ENCODE assay signal across 8 cellular contexts in the genomic region with DNA sequence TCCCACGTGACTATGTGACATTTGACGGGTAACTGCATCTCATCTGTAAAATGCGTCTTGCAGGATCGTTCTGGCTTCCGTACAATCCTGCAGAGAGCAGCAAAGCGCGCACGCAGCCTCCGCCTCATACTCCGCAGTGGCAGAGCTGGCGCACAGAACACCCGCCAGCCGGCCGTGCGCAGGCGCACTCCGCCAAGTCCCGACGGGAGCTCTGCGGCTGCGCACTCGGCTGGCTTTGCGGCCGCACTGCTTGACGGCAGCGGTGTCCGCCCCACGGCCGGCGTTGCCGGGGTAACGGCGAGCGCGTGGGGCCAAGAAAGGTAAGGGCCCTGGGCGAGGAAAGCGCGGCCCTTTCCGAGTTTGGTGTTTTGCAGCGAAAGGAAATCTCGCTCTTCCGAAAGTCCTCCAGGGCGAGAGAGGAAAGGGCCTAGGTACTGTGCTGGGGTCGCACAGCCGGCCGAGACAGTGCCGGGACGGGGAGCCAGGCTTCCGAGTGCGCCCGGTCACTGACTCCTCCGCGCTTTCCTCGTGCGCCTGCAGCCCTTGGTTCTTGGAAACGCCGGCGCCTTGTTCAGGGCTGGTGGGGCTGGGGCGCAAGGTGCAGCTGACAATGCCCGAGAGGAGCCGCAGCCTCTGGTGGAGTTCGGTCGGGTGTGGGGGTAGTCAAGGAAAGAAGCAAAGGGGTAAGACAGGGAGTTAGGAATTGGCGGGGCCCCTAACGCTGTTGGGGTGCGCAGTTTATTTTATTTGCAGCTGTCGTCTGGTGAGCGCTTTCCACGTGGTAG. TPM values are rescaled to one million over a fixed set of nuclear protein-coding genes. Genes with fewer than 3 reads are reported as not detected.
A peak's percentile ranks its signal among the peaks of the same experiment; 100 is the strongest.
DNase-seq lines count a peak whose midpoint lies in the region; ATAC-seq and TF ChIP-seq lines count a peak whose summit lies in the region.

Gene TSEN2 (plus strand): TSS at position 283 of the 785 bp plus-strand sequence. CDS start 5,321 bp downstream, outside the sequence.

- H3K79me2 ChIP-seq in SK-N-SH (ENCODE audit: insufficient read depth), result peaks cover 31% of the 10 kb centered on the region

- H3K36me3 ChIP-seq in SK-N-SH (replicated peaks in 1 of 2; ENCODE audit: control insufficient read depth in 1 of 2, insufficient read depth in 2 of 2, low read length in 1 of 2) (peaks cover 12 to 13% of the 10 kb centered on the region in 2 experiments), suprapubic skin (no peaks in the 10 kb centered on the region)

- TF ChIP-seq POLR2A in GM10847 (IDR thresholded peaks at IDR 0.05; ENCODE audit: extremely low read depth, insufficient read length) (peak; percentile 87), suprapubic skin (IDR thresholded peaks at IDR 0.05) (peak in 1 of 2 donors; percentile 62)

- H3K27ac ChIP-seq in SK-N-SH (ENCODE audit: low read depth in 2 of 2, low read length in 1 of 2) (peak within 1 kb of the TSS; percentile 57 to 84; a peak in 3 of 4 replicates), suprapubic skin (peak within 1 kb of the TSS; percentile 85)

- H4K20me1 ChIP-seq in SK-N-SH (ENCODE audit: insufficient read depth), result no peaks in the 10 kb centered on the region

- peak; percentile 95 for DNase-seq in NCI-H1092 (lab: John Stamatoyannopoulos, UW)
- DNase-seq in SK-N-SH, result peak; percentile 99
- peak; percentile 94 for DNase-seq in activated naive CD4-positive, alpha-beta T cell treated with anti-CD3 and anti-CD28 coated beads, Interleukin-2, amount 50 U/mL, for 16 hours
- DNase-seq in glomerular endothelial cell (ENCODE audit: extremely low read depth, low read depth, low spot score), result peak; percentile 61
- peak; percentile 87 for DNase-seq in occipital lobe (lab: John Stamatoyannopoulos, UW)
- peak; percentile 92 to 94 for DNase-seq in suprapubic skin (ENCODE audit: low spot score in 2 of 2)

- H3F3A ChIP-seq in SK-N-SH (replicated peaks; ENCODE audit: insufficient read depth), result peaks cover 3% of the 10 kb centered on the region

- peak within 1 kb of the TSS; percentile 90 for H2AFZ ChIP-seq in SK-N-SH (ENCODE audit: low read depth)

- no peaks in the 10 kb centered on the region for H3K9me2 ChIP-seq in SK-N-SH

- H3K27me3 ChIP-seq in SK-N-SH (ENCODE audit: insufficient read depth) (no peaks in the 10 kb centered on the region), suprapubic skin (no peaks in the 10 kb centered on the region)

- peak; percentile 58 for TF ChIP-seq RAD21 in SK-N-SH (IDR thresholded peaks at IDR 0.05; ENCODE audit: low read length)

- CTCF ChIA-PET in SK-N-SH (lab: Yijun Ruan, JAX), result interaction anchor here (0.6 to 4.8 kb wide), 9 partner anchors 21 to 585 kb away, joined by 3 to 29 read pairs (median 3); no protein-coding TSS in a partner anchor

- peak within 1 kb of the TSS; percentile 79 for H3K9ac ChIP-seq in SK-N-SH

- H3K4me1 ChIP-seq in SK-N-SH (ENCODE audit: control insufficient read depth in 1 of 2, insufficient read depth in 2 of 2, low read depth in 1 of 2, low read length in 1 of 2), result peaks cover 11 to 18% of the 10 kb centered on the region in 2 experiments; a peak in 1 of 4 replicates
- H3K4me1 ChIP-seq in suprapubic skin, result peaks cover 25% of the 10 kb centered on the region

- WGBS in SK-N-SH (ENCODE audit: low lambda C conversion rate), result under 1% methylated on average over 52 of the region's 69 CpGs
- under 1% methylated on average over 32 of the region's 69 CpGs for WGBS in suprapubic skin

- TF ChIP-seq CTCF in SK-N-SH (IDR thresholded peaks at IDR 0.05) (peak; percentile 27), suprapubic skin (IDR thresholded peaks at IDR 0.05) (no peak)

- POLR2A ChIA-PET in SK-N-SH (lab: Yijun Ruan, JAX), result interaction anchor here (0.6 to 1.0 kb wide), 3 partner anchors 23 to 69 kb away, joined by 3 read pairs; no protein-coding TSS in a partner anchor

- TF ChIP-seq EP300 in SK-N-SH (IDR thresholded peaks at IDR 0.05; ENCODE audit: borderline replicate concordance in 1 of 2, low read depth in 1 of 2, low read length in 1 of 2) (no peak; a peak in 1 of 4 replicates), suprapubic skin (IDR thresholded peaks at IDR 0.05) (no peak)

- H3K4me3 ChIP-seq in SK-N-SH (ENCODE audit: low read depth in 2 of 2, low read length in 1 of 2) (peak within 1 kb of the TSS; percentile 96 to 99), suprapubic skin (peak within 1 kb of the TSS; percentile 69)

- H3K9me3 ChIP-seq in SK-N-SH, result no peaks in the 10 kb centered on the region
- H3K9me3 ChIP-seq in suprapubic skin, result no peaks in the 10 kb centered on the region

- ATAC-seq in HG02610 (IDR thresholded peaks at IDR 0.05; ENCODE audit: unreplicated experiment), result peak; percentile 95

- H3K4me2 ChIP-seq in SK-N-SH, result peak within 1 kb of the TSS; percentile 96

TF ChIP-seq in SK-N-SH, 30 proteins besides CTCF, POLR2A, EP300 and RAD21 (continues in another document):
- TF ChIP-seq ELF1 (IDR thresholded peaks at IDR 0.05) (no peak), MEF2A (IDR thresholded peaks at IDR 0.05; ENCODE audit: borderline replicate concordance, low read depth) (no peak), FOXM1 (IDR thresholded peaks at IDR 0.05; ENCODE audit: low read depth) (no peak; the same call in 1 of the 2 replicates), TAF1 (IDR thresholded peaks at IDR 0.05; ENCODE audit: borderline replicate concordance, low read depth, low read length) (peak; percentile 77; the same call in 1 of the 2 replicates), MAX (IDR thresholded peaks at IDR 0.05; ENCODE audit: low read depth) (peak; percentile 79), RFX5 (IDR thresholded peaks at IDR 0.05; ENCODE audit: low read length) (no peak), REST (IDR thresholded peaks at IDR 0.05; ENCODE audit: low read depth, low read length) (0 out of 2 replicates have a peak, but pooled peaks have one; percentile 6), GABPA (IDR thresholded peaks at IDR 0.05; ENCODE audit: low read depth) (no peak), TCF12 (IDR thresholded peaks at IDR 0.05) (no peak), POLR2AphosphoS5 (IDR thresholded peaks at IDR 0.05; ENCODE audit: low read depth, low read length) (peak; percentile 94), FOSL2 (IDR thresholded peaks at IDR 0.05; ENCODE audit: borderline replicate concordance, low read depth) (no peak), CHD2 (IDR thresholded peaks at IDR 0.05; ENCODE audit: low read length, partially characterized antibody) (peak; percentile 65), NRF1 (IDR thresholded peaks at IDR 0.05; ENCODE audit: low read depth, low read length) (peak; percentile 99), USF2 (IDR thresholded peaks at IDR 0.05; ENCODE audit: borderline replicate concordance, low read depth, low read length) (no peak), PBX3 (IDR thresholded peaks at IDR 0.05) (no peak)

RNA-seq across cellular contexts. Expression of gene TSEN2, which starts in this region (rescaled TPM):
- 13.0 and 18.6 TPM in 2 replicates for polyA plus RNA-seq in SK-N-SH (2012; rRNA removed)
- polyA plus RNA-seq in SK-N-SH (2012; cell fraction: cytosol; rRNA removed), result 13.2 and 13.4 TPM in 2 replicates
- 27.3 and 45.4 TPM in 2 replicates for polyA plus RNA-seq in SK-N-SH (2012; cell fraction: nucleus; rRNA removed)
- total RNA-seq in glomerular endothelial cell, result 5.7 and 11.3 TPM in 2 replicates
- total RNA-seq in occipital lobe, result 29.3 TPM
- 10 to 100 TPM; 13.6 to 26.1 (median 15.3) TPM for total RNA-seq in suprapubic skin

Comparison
In these comparisons a context has a peak if more than half of its experiments do, and no peak if none do; other contexts are left out.
1. Peak in every context shown above with its lines: DNase-seq, ATAC-seq, H3K4me3 ChIP-seq and H3K27ac ChIP-seq.